ENCODE assay signal across 25 cellular contexts in the genomic region with DNA sequence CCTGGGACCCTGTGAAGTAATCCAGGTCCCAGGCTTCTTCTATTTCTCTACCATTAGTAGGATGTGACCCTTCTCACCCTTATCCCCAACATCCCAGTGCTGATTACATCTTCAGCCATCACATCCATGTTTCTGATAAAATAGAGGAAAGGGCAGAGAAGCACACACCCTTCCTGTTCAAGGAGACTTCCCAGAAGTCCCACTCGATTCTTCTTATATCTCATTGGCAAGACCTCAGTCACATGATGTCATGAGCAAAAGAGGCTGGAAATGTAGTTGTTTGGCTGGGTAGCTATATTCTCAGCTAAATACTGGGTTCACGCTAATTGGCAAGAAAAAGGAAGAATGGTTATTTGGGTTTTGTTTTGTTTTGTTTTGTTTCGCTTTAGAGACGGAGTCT. TPM values are rescaled to one million over a fixed set of nuclear protein-coding genes. Genes with fewer than 3 reads are reported as not detected.
DNase-seq lines count a peak whose midpoint lies in the region; ATAC-seq, FAIRE-seq and TF ChIP-seq lines count a peak whose summit lies in the region.
"Had no signal": no experiment of that assay in that cellular context is flagged by ENCODE, and none has a peak within 500 bp of the region (broad histone marks: within the 10 kb centered on the region; RNA-seq: fewer than 3 reads in every experiment).

No MANE protein-coding gene starts in this region.

- in situ Hi-C loops in K562 (cut with MboI) = no loop called here

- TF ChIP-seq CTCF in OCI-LY7 (conservative IDR thresholded peaks at IDR 0.05; ENCODE audit: low read length) = no peak
- TF ChIP-seq CTCF in K562 (IDR thresholded peaks at IDR 0.05 in 2 of 3, conservative IDR thresholded peaks at IDR 0.05 in 1 of 3; ENCODE audit: insufficient read depth in 2 of 3, low read depth in 1 of 3, low read length in 3 of 3) = no peak
- no peak for TF ChIP-seq CTCF in upper lobe of right lung (IDR thresholded peaks at IDR 0.05)

- no peak overlapping the region for H3K4me2 ChIP-seq in OCI-LY7 (ENCODE audit: low read length)
- H3K4me2 ChIP-seq in K562 (ENCODE audit: insufficient read depth, low read length) = no peak overlapping the region
- H3K4me2 ChIP-seq: BLaER1 had no signal

- no peak for FAIRE-seq in K562 (lab: Jason Lieb, UNC)
- FAIRE-seq: A204.1, GM12878, GM12892, GM18507 had no signal

- H3K79me2 ChIP-seq in OCI-LY7 (ENCODE audit: insufficient read depth, low read depth, low read length) (no peaks in the 10 kb centered on the region), K562 (ENCODE audit: control insufficient read depth, insufficient read depth, low read length) (no peaks in the 10 kb centered on the region)

- H3K4me1 ChIP-seq in OCI-LY7 (ENCODE audit: insufficient read depth, low read length, poor library complexity, severe bottlenecking) (no peaks in the 10 kb centered on the region), K562 (replicated peaks in 1 of 2; ENCODE audit: control insufficient read depth in 2 of 2, insufficient read depth in 2 of 2, low read length in 2 of 2) (no peaks in the 10 kb centered on the region), upper lobe of right lung (no peaks in the 10 kb centered on the region)
- H3K4me1 ChIP-seq: BE2C, BLaER1 had no signal

- no peaks in the 10 kb centered on the region for H3K36me3 ChIP-seq in OCI-LY7 (ENCODE audit: insufficient read depth, low read length)
- H3K36me3 ChIP-seq in K562 (ENCODE audit: control insufficient read depth, insufficient read depth, low read length) = no peaks in the 10 kb centered on the region
- H3K36me3 ChIP-seq in upper lobe of right lung = no peaks in the 10 kb centered on the region
- H3K36me3 ChIP-seq: BLaER1 had no signal

- no peak overlapping the region for H3K4me3 ChIP-seq in OCI-LY7 (ENCODE audit: low read depth, low read length, poor library complexity, severe bottlenecking)
- H3K4me3 ChIP-seq in K562 = no peak overlapping the region
- H3K4me3 ChIP-seq in upper lobe of right lung = no peak overlapping the region
- H3K4me3 ChIP-seq: BLaER1, GM12878 had no signal

- no peak for TF ChIP-seq RAD21 in K562 (CRISPR knock-in tag; conservative IDR thresholded peaks at IDR 0.05 in 1 of 2, IDR thresholded peaks at IDR 0.05 in 1 of 2)

- BruUV-seq in OCI-LY7 (replicated peaks; lab: Mats Ljungman, UMichigan) = no TSS peak
- BruUV-seq in K562 (replicated peaks; lab: Mats Ljungman, UMichigan) = no TSS peak

- H3K9me2 ChIP-seq in OCI-LY7 (ENCODE audit: insufficient read depth, low read length) = no peaks in the 10 kb centered on the region

- no peaks in the 10 kb centered on the region for H3K9me1 ChIP-seq in K562 (ENCODE audit: control insufficient read depth, insufficient read depth, low read length)

- CTCF ChIA-PET in OCI-LY7 (lab: Charles Lee; ENCODE audit: unreplicated experiment) (no interaction called here), K562 (lab: Yijun Ruan, JAX; ENCODE audit: low intra/inter-chr PET ratio) (no interaction called here)

- H3K9me3 ChIP-seq in OCI-LY7 (ENCODE audit: low read length) (no peaks in the 10 kb centered on the region), K562 (replicated peaks; ENCODE audit: control insufficient read depth, insufficient read depth, low read depth, low read length) (no peaks in the 10 kb centered on the region), upper lobe of right lung (no peaks in the 10 kb centered on the region)
- H3K9me3 ChIP-seq: BE2C, BLaER1 had no signal

- intact Hi-C loops in OCI-LY7 (cut with micrococcal nuclease; ENCODE audit: unreplicated experiment) = loop anchor here (10.0 kb wide), 1 partner anchor 1296 kb away; the partner anchor contains the start of gene BARD1
- intact Hi-C loops in K562 (cut with micrococcal nuclease) = loop anchor here (10.0 kb wide), 1 partner anchor 146 kb away; no protein-coding TSS in a partner anchor
- intact Hi-C loops in upper lobe of right lung (cut with DNase I) = no loop called here

- WGBS in K562 (ENCODE audit: insufficient coverage, low coverage, missing lambda C conversion rate) = 54% methylated on average over 1 of the region's 4 CpGs

- TF ChIP-seq EP300 in K562 (IDR thresholded peaks at IDR 0.05; ENCODE audit: low read length) = no peak

- H3K9ac ChIP-seq in K562 (ENCODE audit: insufficient read depth in 1 of 2, low read depth in 2 of 2, low read length in 2 of 2) = no peak overlapping the region
- H3K9ac ChIP-seq: BLaER1 had no signal

- H3K27ac ChIP-seq in OCI-LY7 (ENCODE audit: low read depth, low read length, poor library complexity, severe bottlenecking) (no peak overlapping the region), K562 (ENCODE audit: extremely low read depth, low read depth, low read length) (no peak overlapping the region), upper lobe of right lung (peak overlapping the region; percentile 58)
- H3K27ac ChIP-seq: BLaER1 had no signal

- no peak for TF ChIP-seq POLR2A in K562 (conservative IDR thresholded peaks at IDR 0.05)

- H4K20me1 ChIP-seq in OCI-LY7 (ENCODE audit: insufficient read depth, low read length) (no peaks in the 10 kb centered on the region), K562 (replicated peaks; ENCODE audit: control insufficient read depth, insufficient read depth, low read length) (no peaks in the 10 kb centered on the region)
- H4K20me1 ChIP-seq: BLaER1 had no signal

- POLR2A ChIA-PET in OCI-LY7 (lab: Charles Lee) = interaction anchor here (1.1 to 1.2 kb wide), 2 partner anchors 11 to 20 kb away, joined by 3 read pairs; partner anchors contain the start of genes PECR and TMEM169
- POLR2A ChIA-PET in K562 (lab: Yijun Ruan, JAX) = interaction anchor here (0.6 to 1.5 kb wide), 2 partner anchors 11 to 270 kb away, joined by 3 read pairs; no protein-coding TSS in a partner anchor

- H3K27me3 ChIP-seq in K562 (ENCODE audit: control insufficient read depth in 2 of 2, insufficient read depth in 2 of 2, low read length in 2 of 2) = no peaks in the 10 kb centered on the region
- H3K27me3 ChIP-seq in upper lobe of right lung = no peaks in the 10 kb centered on the region
- H3K27me3 ChIP-seq: BE2C, BLaER1 had no signal

- ATAC-seq in K562 (no peak), upper lobe of right lung (no peak)
- ATAC-seq: GM12878 had no signal

- H2AFZ ChIP-seq in OCI-LY7 (ENCODE audit: low read length) = 0 out of 2 replicates have a peak overlapping the region, but pooled peaks have one; percentile 33
- H2AFZ ChIP-seq in K562 (ENCODE audit: low read depth, low read length) = peak overlapping the region; percentile 20; the same call in 1 of the 2 replicates

- no peak for DNase-seq in OCI-LY7 (ENCODE audit: low spot score)
- no peak for DNase-seq in K562 (ENCODE audit: extremely low read depth in 1 of 4, low spot score in 3 of 4)
- DNase-seq in upper lobe of right lung = no peak
- DNase-seq in NCI-H69 (lab: John Stamatoyannopoulos, UW) = no peak
- DNase-seq in superior temporal gyrus (ENCODE audit: extremely low spot score) = no peak
- DNase-seq: 8988T; ACHN; BE2C; C1 segment of cervical spinal cord; CD4-positive, alpha-beta memory T cell; CD4-positive, CD25-positive, alpha-beta regulatory T cell; CD8-positive, alpha-beta memory T cell; COR-L47; DMS 273 treated with DMSO at 0.1 percent for 48 hours; DMS153; DMS53; DMS79; DND-41; EL; GDM1 had no signal

RNA-seq across cellular contexts. Expression of gene XRCC5, which starts 8.0 kb away (rescaled TPM):
- total RNA-seq in OCI-LY7 (2014; rRNA removed; shearing (Covaris generic)) = 174 and 180 TPM in 2 replicates
- 294 and 344 TPM in 2 replicates for total RNA-seq in OCI-LY7 (2022)
- 167 and 262 TPM in 2 replicates for total RNA-seq in K562 (2011; cell fraction: chromatin; rRNA removed; ENCODE audit: low replicate concordance)
- total RNA-seq in K562 (2011; cell fraction: nucleolus; rRNA removed) = 85.9 and 98.2 TPM in 2 replicates
- 119 and 135 TPM in 2 replicates for total RNA-seq in K562 (2011; cell fraction: nucleoplasm; rRNA removed)
- 189 and 191 TPM in 2 replicates for total RNA-seq in K562 (2014; rRNA removed)
- total RNA-seq in K562 (2014; rRNA removed; fragmentation: Illumina TruSeq; extraction: Trizol) = 334 and 394 TPM in 2 replicates
- total RNA-seq in K562 (2015; rRNA removed; fragmentation: Illumina TruSeq; extraction: Trizol) = 274 and 297 TPM in 2 replicates
- total RNA-seq in K562 (2021) = 283 and 290 TPM in 2 replicates
- polyA plus RNA-seq in K562 (2011; rRNA removed) = 398 and 551 TPM in 2 replicates
- 137 and 145 TPM in 2 replicates for polyA plus RNA-seq in K562 (2011; cell fraction: cytosol; rRNA removed)
- 83.1 and 119 TPM in 2 replicates for polyA plus RNA-seq in K562 (2011; cell fraction: nucleus; rRNA removed)
- 172 and 249 TPM in 2 replicates for polyA plus RNA-seq in K562 (2012)
- polyA plus RNA-seq in K562 (2014; fragmentation: Illumina TruSeq; extraction: Trizol) = 252 and 289 TPM in 2 replicates
- 100 to 1,000 TPM; 325 to 369 TPM for polyA plus RNA-seq in K562 (2014; fragmentation: Nextera tagmentation; extraction: Ambion mirVana)
- 156 and 168 TPM in 2 replicates for polyA plus RNA-seq in K562 (2014; rRNA removed)
- polyA minus RNA-seq in K562 (2011; rRNA and poly(A)+ RNA removed) = 747 and 768 TPM in 2 replicates
- polyA minus RNA-seq in K562 (2011; cell fraction: cytosol; rRNA and poly(A)+ RNA removed) = 144 and 225 TPM in 2 replicates
- polyA minus RNA-seq in K562 (2011; cell fraction: nucleus; rRNA and poly(A)+ RNA removed) = 99.9 and 166 TPM in 2 replicates
- total RNA-seq in upper lobe of right lung = 178 TPM

RNA-seq across cellular contexts. Expression of gene TMEM169, which starts 19.4 kb away (rescaled TPM):
- 0.09 and 0.59 TPM in 2 replicates for total RNA-seq in OCI-LY7 (2014; rRNA removed; shearing (Covaris generic))
- total RNA-seq in OCI-LY7 (2022) = 0.42 and 0.57 TPM in 2 replicates
- not detected in 2 replicates for total RNA-seq in K562 (2011; cell fraction: chromatin; rRNA removed; ENCODE audit: low replicate concordance)
- total RNA-seq in K562 (2011; cell fraction: nucleolus; rRNA removed) = not detected in 2 replicates
- total RNA-seq in K562 (2011; cell fraction: nucleoplasm; rRNA removed) = not detected in 2 replicates
- not detected in 2 replicates for total RNA-seq in K562 (2014; rRNA removed)
- 0.04 and 0.13 TPM in 2 replicates for total RNA-seq in K562 (2014; rRNA removed; fragmentation: Illumina TruSeq; extraction: Trizol)
- 0.08 TPM in 1 of 2 replicates, not detected in the other for total RNA-seq in K562 (2015; rRNA removed; fragmentation: Illumina TruSeq; extraction: Trizol)
- total RNA-seq in K562 (2021) = 0.04 and 0.13 TPM in 2 replicates
- not detected in 2 replicates for polyA plus RNA-seq in K562 (2011; rRNA removed)
- polyA plus RNA-seq in K562 (2011; cell fraction: cytosol; rRNA removed) = not detected in 2 replicates
- not detected in 2 replicates for polyA plus RNA-seq in K562 (2011; cell fraction: nucleus; rRNA removed)
- 0.09 and 0.57 TPM in 2 replicates for polyA plus RNA-seq in K562 (2012)
- 0.07 and 0.09 TPM in 2 replicates for polyA plus RNA-seq in K562 (2014; fragmentation: Illumina TruSeq; extraction: Trizol)
- under 1 TPM in 1 of 2 experiments, not detected in 1; 0.01 TPM for polyA plus RNA-seq in K562 (2014; fragmentation: Nextera tagmentation; extraction: Ambion mirVana)
- not detected in 2 replicates for polyA plus RNA-seq in K562 (2014; rRNA removed)
- polyA minus RNA-seq in K562 (2011; rRNA and poly(A)+ RNA removed) = not detected in 2 replicates
- polyA minus RNA-seq in K562 (2011; cell fraction: cytosol; rRNA and poly(A)+ RNA removed) = not detected in 2 replicates
- not detected in 2 replicates for polyA minus RNA-seq in K562 (2011; cell fraction: nucleus; rRNA and poly(A)+ RNA removed)
- total RNA-seq in upper lobe of right lung = 1.4 TPM

RNA-seq across cellular contexts. Expression of gene PECR, which starts 19.5 kb away (rescaled TPM):
- total RNA-seq in OCI-LY7 (2014; rRNA removed; shearing (Covaris generic)) = 2.3 and 7.3 TPM in 2 replicates
- total RNA-seq in OCI-LY7 (2022) (5.3 and 5.7 TPM in 2 replicates), K562 (2014; rRNA removed) (9.0 and 10.1 TPM in 2 replicates), K562 (2014; rRNA removed; fragmentation: Illumina TruSeq; extraction: Trizol) (7.6 and 7.8 TPM in 2 replicates), K562 (2015; rRNA removed; fragmentation: Illumina TruSeq; extraction: Trizol) (8.2 and 8.4 TPM in 2 replicates), K562 (2021) (6.2 and 6.8 TPM in 2 replicates), upper lobe of right lung (18.9 TPM)
- 10.8 and 13.1 TPM in 2 replicates for total RNA-seq in K562 (2011; cell fraction: chromatin; rRNA removed; ENCODE audit: low replicate concordance)
- 8.7 and 10.1 TPM in 2 replicates for total RNA-seq in K562 (2011; cell fraction: nucleolus; rRNA removed)
- 8.4 and 10.8 TPM in 2 replicates for total RNA-seq in K562 (2011; cell fraction: nucleoplasm; rRNA removed)
- polyA plus RNA-seq in K562 (2011; rRNA removed) (7.0 and 9.0 TPM in 2 replicates), K562 (2014; fragmentation: Illumina TruSeq; extraction: Trizol) (8.2 and 8.4 TPM in 2 replicates), K562 (2014; fragmentation: Nextera tagmentation; extraction: Ambion mirVana) (1 to 10 TPM; 1.1 to 2.0 TPM), K562 (2014; rRNA removed) (8.7 and 10.3 TPM in 2 replicates)
- 6.8 and 8.6 TPM in 2 replicates for polyA plus RNA-seq in K562 (2011; cell fraction: cytosol; rRNA removed)
- polyA plus RNA-seq in K562 (2011; cell fraction: nucleus; rRNA removed) = 3.8 and 5.2 TPM in 2 replicates
- 6.5 and 34.5 TPM in 2 replicates for polyA plus RNA-seq in K562 (2012)
- 10.4 and 11.7 TPM in 2 replicates for polyA minus RNA-seq in K562 (2011; rRNA and poly(A)+ RNA removed)
- polyA minus RNA-seq in K562 (2011; cell fraction: cytosol; rRNA and poly(A)+ RNA removed) = 3.5 and 5.1 TPM in 2 replicates
- polyA minus RNA-seq in K562 (2011; cell fraction: nucleus; rRNA and poly(A)+ RNA removed) = 4.2 and 9.9 TPM in 2 replicates
